Comparison of ENCODE assay signal across 1 cellular context in the genomic region with DNA sequence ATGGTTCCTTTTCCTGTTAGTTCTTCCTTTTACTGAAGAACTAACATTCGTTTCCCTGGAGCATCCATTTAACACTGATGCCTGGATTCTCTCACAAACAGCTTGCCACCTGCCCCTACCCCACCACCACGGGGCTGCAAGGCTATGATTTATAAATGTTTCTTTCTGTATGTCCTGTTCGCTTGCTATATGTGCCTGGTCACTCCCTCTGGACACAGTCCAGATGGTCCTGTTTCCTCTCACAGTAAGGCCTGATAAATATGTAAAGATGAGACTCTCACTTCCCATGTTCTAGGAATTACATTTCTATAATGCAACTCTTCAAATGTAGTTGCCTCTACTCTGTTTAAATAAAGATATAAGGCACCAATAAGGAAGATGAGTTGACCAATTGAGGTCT.
A peak's percentile ranks its signal among the peaks of the same experiment; 100 is the strongest.
TF ChIP-seq lines count a peak whose summit lies in the region.

No MANE protein-coding gene starts in this region.

TF ChIP-seq in K562, 482 proteins besides CTCF, POLR2A, EP300 and RAD21 (continued from another document):
- TF ChIP-seq, protein P1, sequence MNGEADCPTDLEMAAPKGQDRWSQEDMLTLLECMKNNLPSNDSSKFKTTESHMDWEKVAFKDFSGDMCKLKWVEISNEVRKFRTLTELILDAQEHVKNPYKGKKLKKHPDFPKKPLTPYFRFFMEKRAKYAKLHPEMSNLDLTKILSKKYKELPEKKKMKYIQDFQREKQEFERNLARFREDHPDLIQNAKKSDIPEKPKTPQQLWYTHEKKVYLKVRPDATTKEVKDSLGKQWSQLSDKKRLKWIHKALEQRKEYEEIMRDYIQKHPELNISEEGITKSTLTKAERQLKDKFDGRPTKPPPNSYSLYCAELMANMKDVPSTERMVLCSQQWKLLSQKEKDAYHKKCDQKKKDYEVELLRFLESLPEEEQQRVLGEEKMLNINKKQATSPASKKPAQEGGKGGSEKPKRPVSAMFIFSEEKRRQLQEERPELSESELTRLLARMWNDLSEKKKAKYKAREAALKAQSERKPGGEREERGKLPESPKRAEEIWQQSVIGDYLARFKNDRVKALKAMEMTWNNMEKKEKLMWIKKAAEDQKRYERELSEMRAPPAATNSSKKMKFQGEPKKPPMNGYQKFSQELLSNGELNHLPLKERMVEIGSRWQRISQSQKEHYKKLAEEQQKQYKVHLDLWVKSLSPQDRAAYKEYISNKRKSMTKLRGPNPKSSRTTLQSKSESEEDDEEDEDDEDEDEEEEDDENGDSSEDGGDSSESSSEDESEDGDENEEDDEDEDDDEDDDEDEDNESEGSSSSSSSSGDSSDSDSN (IDR thresholded peaks at IDR 0.05; ENCODE audit: borderline replicate concordance in 1 of 2, low read depth in 2 of 2, low read length in 2 of 2): 0 out of 4 replicates have a peak, but pooled peaks of 1 of the 2 experiments have one; percentile 34
- no peak for TF ChIP-seq FOS (IDR thresholded peaks at IDR 0.05; ENCODE audit: extremely low read depth, insufficient read length)
- TF ChIP-seq MAFK (IDR thresholded peaks at IDR 0.05; ENCODE audit: low read length): peak; percentile 46; the same call in 1 of the 2 replicates
- TF ChIP-seq PHB2 (IDR thresholded peaks at IDR 0.05; ENCODE audit: low read depth): no peak
- no peak for TF ChIP-seq CBX1 (IDR thresholded peaks at IDR 0.05; ENCODE audit: low read depth)
- TF ChIP-seq, protein P2, sequence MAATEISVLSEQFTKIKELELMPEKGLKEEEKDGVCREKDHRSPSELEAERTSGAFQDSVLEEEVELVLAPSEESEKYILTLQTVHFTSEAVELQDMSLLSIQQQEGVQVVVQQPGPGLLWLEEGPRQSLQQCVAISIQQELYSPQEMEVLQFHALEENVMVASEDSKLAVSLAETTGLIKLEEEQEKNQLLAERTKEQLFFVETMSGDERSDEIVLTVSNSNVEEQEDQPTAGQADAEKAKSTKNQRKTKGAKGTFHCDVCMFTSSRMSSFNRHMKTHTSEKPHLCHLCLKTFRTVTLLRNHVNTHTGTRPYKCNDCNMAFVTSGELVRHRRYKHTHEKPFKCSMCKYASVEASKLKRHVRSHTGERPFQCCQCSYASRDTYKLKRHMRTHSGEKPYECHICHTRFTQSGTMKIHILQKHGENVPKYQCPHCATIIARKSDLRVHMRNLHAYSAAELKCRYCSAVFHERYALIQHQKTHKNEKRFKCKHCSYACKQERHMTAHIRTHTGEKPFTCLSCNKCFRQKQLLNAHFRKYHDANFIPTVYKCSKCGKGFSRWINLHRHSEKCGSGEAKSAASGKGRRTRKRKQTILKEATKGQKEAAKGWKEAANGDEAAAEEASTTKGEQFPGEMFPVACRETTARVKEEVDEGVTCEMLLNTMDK (IDR thresholded peaks at IDR 0.05; ENCODE audit: borderline replicate concordance, insufficient read depth, low read depth, low read length, poor library complexity, severe bottlenecking): no peak
- TF ChIP-seq, protein P3, sequence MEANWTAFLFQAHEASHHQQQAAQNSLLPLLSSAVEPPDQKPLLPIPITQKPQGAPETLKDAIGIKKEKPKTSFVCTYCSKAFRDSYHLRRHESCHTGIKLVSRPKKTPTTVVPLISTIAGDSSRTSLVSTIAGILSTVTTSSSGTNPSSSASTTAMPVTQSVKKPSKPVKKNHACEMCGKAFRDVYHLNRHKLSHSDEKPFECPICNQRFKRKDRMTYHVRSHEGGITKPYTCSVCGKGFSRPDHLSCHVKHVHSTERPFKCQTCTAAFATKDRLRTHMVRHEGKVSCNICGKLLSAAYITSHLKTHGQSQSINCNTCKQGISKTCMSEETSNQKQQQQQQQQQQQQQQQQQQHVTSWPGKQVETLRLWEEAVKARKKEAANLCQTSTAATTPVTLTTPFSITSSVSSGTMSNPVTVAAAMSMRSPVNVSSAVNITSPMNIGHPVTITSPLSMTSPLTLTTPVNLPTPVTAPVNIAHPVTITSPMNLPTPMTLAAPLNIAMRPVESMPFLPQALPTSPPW (CRISPR knock-in tag; IDR thresholded peaks at IDR 0.05): no peak
- no peak for TF ChIP-seq SAFB (IDR thresholded peaks at IDR 0.05; ENCODE audit: borderline replicate concordance, low read depth, low read length)
- peak; percentile 79 for TF ChIP-seq C11orf30 (IDR thresholded peaks at IDR 0.05; ENCODE audit: low read depth)
- TF ChIP-seq TOE1 (IDR thresholded peaks at IDR 0.05; ENCODE audit: borderline replicate concordance): no peak
- TF ChIP-seq TOE1 (CRISPR knock-in tag; IDR thresholded peaks at IDR 0.05; ENCODE audit: borderline replicate concordance, low read depth): no peak
- no peak for TF ChIP-seq GABPB1 (CRISPR knock-in tag; IDR thresholded peaks at IDR 0.05)
- TF ChIP-seq, protein P4, sequence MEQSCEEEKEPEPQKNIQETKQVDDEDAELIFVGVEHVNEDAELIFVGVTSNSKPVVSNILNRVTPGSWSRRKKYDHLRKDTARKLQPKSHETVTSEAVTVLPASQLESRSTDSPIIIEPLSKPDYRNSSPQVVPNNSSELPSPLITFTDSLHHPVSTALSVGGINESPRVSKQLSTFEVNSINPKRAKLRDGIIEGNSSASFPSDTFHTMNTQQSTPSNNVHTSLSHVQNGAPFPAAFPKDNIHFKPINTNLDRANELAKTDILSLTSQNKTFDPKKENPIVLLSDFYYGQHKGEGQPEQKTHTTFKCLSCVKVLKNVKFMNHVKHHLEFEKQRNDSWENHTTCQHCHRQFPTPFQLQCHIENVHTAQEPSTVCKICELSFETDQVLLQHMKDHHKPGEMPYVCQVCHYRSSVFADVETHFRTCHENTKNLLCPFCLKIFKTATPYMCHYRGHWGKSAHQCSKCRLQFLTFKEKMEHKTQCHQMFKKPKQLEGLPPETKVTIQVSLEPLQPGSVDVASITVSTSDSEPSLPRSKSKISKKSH (CRISPR knock-in tag; IDR thresholded peaks at IDR 0.05): no peak
- peak; percentile 87 for TF ChIP-seq NFIC (IDR thresholded peaks at IDR 0.05)
- TF ChIP-seq NFE2 (IDR thresholded peaks at IDR 0.05; ENCODE audit: low read depth): peak; percentile 72
- TF ChIP-seq FOXJ2 (tag; IDR thresholded peaks at IDR 0.05): no peak
- no peak for TF ChIP-seq PYGO2 (tag; IDR thresholded peaks at IDR 0.05)
- no peak for TF ChIP-seq MTA2 (IDR thresholded peaks at IDR 0.05; ENCODE audit: low read depth)
- no peak for TF ChIP-seq ZNF184 (CRISPR knock-in tag; IDR thresholded peaks at IDR 0.05)
- TF ChIP-seq ESRRB (CRISPR knock-in tag; IDR thresholded peaks at IDR 0.05; ENCODE audit: borderline replicate concordance): no peak
- TF ChIP-seq PRPF4 (IDR thresholded peaks at IDR 0.05; ENCODE audit: insufficient read depth, low read depth, low read length, poor library complexity, severe bottlenecking): no peak
- TF ChIP-seq PHTF2 (CRISPR knock-in tag; IDR thresholded peaks at IDR 0.05): no peak
- TF ChIP-seq NUFIP1 (IDR thresholded peaks at IDR 0.05; ENCODE audit: partially characterized antibody): no peak
- TF ChIP-seq TEAD4 (IDR thresholded peaks at IDR 0.05; ENCODE audit: low read length): no peak
- no peak for TF ChIP-seq TEAD4 (CRISPR knock-in tag; IDR thresholded peaks at IDR 0.05; ENCODE audit: borderline replicate concordance)
- no peak for TF ChIP-seq ZSCAN32 (CRISPR knock-in tag; IDR thresholded peaks at IDR 0.05)
TF ChIP-seq in K562: peak in this region for 9.
